Comparison of ENCODE assay signal across 16 cellular contexts in the genomic region with DNA sequence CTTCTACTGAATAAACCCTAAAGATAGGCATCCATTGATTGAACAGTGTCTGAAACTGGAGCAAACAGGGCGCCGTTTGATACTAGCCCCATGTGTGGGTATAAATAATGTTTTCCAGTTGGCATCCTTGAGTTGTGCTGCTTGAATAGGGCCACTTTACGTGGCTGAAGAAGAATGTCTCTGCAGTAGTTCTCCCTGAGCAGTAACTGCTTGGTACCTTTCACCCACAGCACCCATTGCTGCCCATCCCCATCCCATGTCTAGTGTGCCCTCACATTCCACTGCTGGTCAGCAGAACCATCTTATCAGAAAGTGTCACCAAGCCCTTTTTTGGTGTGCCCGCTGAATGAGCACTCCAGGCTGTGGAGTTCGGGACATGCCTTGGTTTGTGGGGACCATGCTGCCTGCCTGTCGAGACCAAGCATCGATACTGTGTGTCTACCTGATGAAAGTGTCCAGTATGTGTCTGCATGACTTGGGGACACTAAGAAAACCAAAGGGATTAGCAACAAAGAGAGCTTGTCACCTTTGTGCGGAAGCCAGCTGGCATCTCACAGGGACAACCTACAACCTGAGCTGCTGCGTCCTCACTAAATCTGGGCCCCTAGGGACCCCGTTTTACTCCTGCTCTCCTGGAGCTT.
"Had no signal": no experiment of that assay in that cellular context is flagged by ENCODE, and none has a peak within 500 bp of the region (broad histone marks: within the 10 kb centered on the region; RNA-seq: fewer than 3 reads in every experiment).

No MANE protein-coding gene starts in this region.

- H3K4me1 ChIP-seq: right atrium auricular region had no signal

- H3K27ac ChIP-seq: brain microvascular endothelial cell, epithelial cell of prostate, right atrium auricular region, skin epidermis, stomach, thoracic aorta had no signal

- H3K36me3 ChIP-seq: brain microvascular endothelial cell, right atrium auricular region, stomach, thoracic aorta had no signal

- DNase-seq: activated CD4-positive, alpha-beta memory T cell treated with anti-CD3 and anti-CD28 coated beads for 36 hours; activated effector memory CD4-positive, alpha-beta T cell treated with anti-CD3 and anti-CD28 coated beads, Interleukin-2, amount 50 U/mL, for 16 hours; activated T-cell treated with anti-CD3 and anti-CD28 coated beads, Interleukin-2, amount 50 U/mL, for 4 hours; amniotic stem cell; brain microvascular endothelial cell; cerebellar nuclear complex; effector memory CD8-positive, alpha-beta T cell; hypothalamus; posterior cingulate gyrus; stimulated activated CD4-positive, alpha-beta T cell treated with anti-CD3 and anti-CD28 coated beads, Interleukin-4, amount 100 ng/mL, for 4 hours; stomach had no signal

- H3K4me3 ChIP-seq: right atrium auricular region, skin epidermis, stomach, thoracic aorta had no signal

- H3K27me3 ChIP-seq: brain microvascular endothelial cell, right atrium auricular region had no signal

- ATAC-seq: activated naive CD4-positive, alpha-beta T cell treated with anti-CD3 and anti-CD28 coated beads, Interleukin-2, amount 50 U/mL, for 72 hours; activated T-cell treated with anti-CD3 and anti-CD28 coated beads, Interleukin-2, amount 50 U/mL, for 4 hours; effector memory CD8-positive, alpha-beta T cell had no signal

- H3K9me3 ChIP-seq: right atrium auricular region, stomach, thoracic aorta had no signal
